21 cellular contexts compared by ENCODE assay signal in genomic region chr18:6239716-6240115, GRCh38.
"Had no signal": no experiment of that assay in that cellular context is flagged by ENCODE, and none has a peak within 500 bp of the region (broad histone marks: within the 10 kb centered on the region; RNA-seq: fewer than 3 reads in every experiment).

No MANE protein-coding gene starts in this region.

- H3K9me3 ChIP-seq: adrenal gland, psoas muscle, sigmoid colon had no signal

- H3K4me1 ChIP-seq: adrenal gland, neural progenitor cell, parathyroid adenoma, psoas muscle, sigmoid colon had no signal

- H3K9me3 Mint-ChIP-seq: activated naive CD4-positive, alpha-beta T cell treated with anti-CD3 and anti-CD28 coated beads for 36 hours; activated naive CD8-positive, alpha-beta T cell treated with anti-CD3 and anti-CD28 coated beads for 36 hours; neural progenitor cell had no signal

- H3K27me3 ChIP-seq: adrenal gland, brain microvascular endothelial cell, neural progenitor cell, sigmoid colon had no signal

- DNase-seq: activated effector memory CD4-positive, alpha-beta T cell treated with anti-CD3 and anti-CD28 coated beads, Interleukin-2, amount 50 U/mL, for 16 hours; activated naive CD4-positive, alpha-beta T cell treated with anti-CD3 and anti-CD28 coated beads for 36 hours; activated naive CD8-positive, alpha-beta T cell treated with anti-CD3 and anti-CD28 coated beads for 36 hours; adrenal gland; brain microvascular endothelial cell; central memory CD4-positive, alpha-beta T cell; foreskin fibroblast; midbrain; naive thymus-derived CD8-positive, alpha-beta T cell; occipital lobe; psoas muscle; sigmoid colon; small intestine; stimulated activated CD4-positive, alpha-beta T cell treated with anti-CD3 and anti-CD28 coated beads, Interleukin-4, amount 100 ng/mL, for 24 hours; T-helper 2 cell had no signal

- H3K36me3 ChIP-seq: adrenal gland, brain microvascular endothelial cell, neural progenitor cell, sigmoid colon had no signal

- H3K4me1 Mint-ChIP-seq: activated naive CD8-positive, alpha-beta T cell treated with anti-CD3 and anti-CD28 coated beads for 36 hours; naive thymus-derived CD8-positive, alpha-beta T cell; stimulated activated effector memory CD8-positive, alpha-beta T cell treated with anti-CD3 and anti-CD28 coated beads, Interleukin-12 subunit alpha, Interleukin-12 subunit beta, amount 100 ng/mL, for 72 hours had no signal

- ATAC-seq: esophagus mucosa; naive thymus-derived CD8-positive, alpha-beta T cell; stimulated activated effector memory CD8-positive, alpha-beta T cell treated with anti-CD3 and anti-CD28 coated beads, Interleukin-12 subunit alpha, Interleukin-12 subunit beta, amount 100 ng/mL, for 72 hours had no signal

- H3K27me3 Mint-ChIP-seq: activated naive CD8-positive, alpha-beta T cell treated with anti-CD3 and anti-CD28 coated beads for 36 hours; naive thymus-derived CD8-positive, alpha-beta T cell; stimulated activated naive CD8-positive, alpha-beta T cell treated with anti-CD3 and anti-CD28 coated beads, Interleukin-15, Interleukin-2, amounts not matched to agents 100 ng/mL and 50 ng/mL, for 24 hours; type B pancreatic cell had no signal

- H3K4me3 Mint-ChIP-seq: activated naive CD4-positive, alpha-beta T cell treated with anti-CD3 and anti-CD28 coated beads for 36 hours; activated naive CD8-positive, alpha-beta T cell treated with anti-CD3 and anti-CD28 coated beads for 36 hours; naive thymus-derived CD8-positive, alpha-beta T cell; neural progenitor cell; stimulated activated effector memory CD8-positive, alpha-beta T cell treated with anti-CD3 and anti-CD28 coated beads, Interleukin-12 subunit alpha, Interleukin-12 subunit beta, amount 100 ng/mL, for 72 hours; stimulated activated naive CD8-positive, alpha-beta T cell treated with anti-CD3 and anti-CD28 coated beads, Interleukin-15, Interleukin-2, amounts not matched to agents 100 ng/mL and 50 ng/mL, for 24 hours; type B pancreatic cell had no signal

- H3K4me3 ChIP-seq: adrenal gland, neural progenitor cell, psoas muscle, sigmoid colon had no signal

- H3K27ac ChIP-seq: adrenal gland, brain microvascular endothelial cell, neural progenitor cell, parathyroid adenoma, psoas muscle, sigmoid colon had no signal

- H3K27ac Mint-ChIP-seq: activated naive CD4-positive, alpha-beta T cell treated with anti-CD3 and anti-CD28 coated beads for 36 hours; activated naive CD8-positive, alpha-beta T cell treated with anti-CD3 and anti-CD28 coated beads for 36 hours; naive thymus-derived CD8-positive, alpha-beta T cell; neural progenitor cell; stimulated activated effector memory CD8-positive, alpha-beta T cell treated with anti-CD3 and anti-CD28 coated beads, Interleukin-12 subunit alpha, Interleukin-12 subunit beta, amount 100 ng/mL, for 72 hours; stimulated activated naive CD8-positive, alpha-beta T cell treated with anti-CD3 and anti-CD28 coated beads, Interleukin-15, Interleukin-2, amounts not matched to agents 100 ng/mL and 50 ng/mL, for 24 hours; type B pancreatic cell had no signal

- H3K36me3 Mint-ChIP-seq: activated naive CD8-positive, alpha-beta T cell treated with anti-CD3 and anti-CD28 coated beads for 36 hours; naive thymus-derived CD8-positive, alpha-beta T cell; neural progenitor cell; stimulated activated effector memory CD8-positive, alpha-beta T cell treated with anti-CD3 and anti-CD28 coated beads, Interleukin-12 subunit alpha, Interleukin-12 subunit beta, amount 100 ng/mL, for 72 hours had no signal
